ENCODE assay signal across 8 cellular contexts in the genomic region with DNA sequence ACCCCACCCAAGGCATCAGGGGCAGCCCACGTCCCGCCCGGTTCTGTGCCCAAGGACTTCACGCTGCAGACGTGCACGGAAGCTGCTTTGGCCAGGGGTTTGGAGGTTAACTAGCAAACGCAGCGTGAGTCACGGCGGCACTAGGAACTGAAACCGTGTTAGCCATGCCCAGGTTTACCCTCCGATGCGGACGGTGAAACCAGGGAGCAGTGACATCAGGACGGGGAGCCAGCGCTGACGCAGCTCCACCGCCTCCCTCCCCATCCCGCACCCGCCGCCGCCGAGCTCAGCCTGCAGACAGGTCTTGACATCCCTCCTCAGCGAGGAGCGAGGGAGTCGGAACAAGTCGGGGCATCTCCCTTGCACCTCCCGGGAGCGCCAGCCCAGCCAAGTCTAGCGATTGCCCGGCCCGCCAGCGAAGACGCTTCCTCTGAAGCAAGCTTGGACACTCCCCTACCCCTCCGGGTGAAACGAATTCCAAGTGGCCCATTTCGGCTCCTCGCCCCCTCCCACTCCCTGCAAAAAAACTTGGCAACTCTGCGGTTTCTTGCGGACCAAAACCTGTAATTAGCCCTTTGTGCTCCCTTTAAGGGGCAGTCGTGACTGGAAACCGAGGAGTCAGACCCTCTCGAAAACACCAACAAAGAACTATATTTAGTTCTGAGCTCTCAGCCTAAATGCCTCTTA. TPM values are rescaled to one million over a fixed set of nuclear protein-coding genes. Genes with fewer than 3 reads are reported as not detected.
DNase-seq lines count a peak whose midpoint lies in the region; ATAC-seq and TF ChIP-seq lines count a peak whose summit lies in the region.

No MANE protein-coding gene starts in this region.

- DNase-seq in AG10803 (ENCODE audit: low read depth) (peak; percentile 89), OCI-LY7 (ENCODE audit: low spot score) (peak; percentile 85), fibroblast of gingiva (ENCODE audit: low read depth) (peak; percentile 90)
- peak; percentile 84 to 90 for DNase-seq in activated T-cell treated with anti-CD3 and anti-CD28 coated beads, Interleukin-2, amount 50 U/mL, for 72 hours
- DNase-seq in naive thymus-derived CD8-positive, alpha-beta T cell = peak; percentile 48 to 81 (median 58)
- peak; percentile 47 to 77 (median 61) for DNase-seq in stimulated activated naive CD4-positive, alpha-beta T cell (lab: John Stamatoyannopoulos, UW)

- H3K9me3 Mint-ChIP-seq in activated T-cell treated with anti-CD3 and anti-CD28 coated beads, Interleukin-2, amount 50 U/mL, for 72 hours = no peaks in the 10 kb centered on the region
- H3K9me3 Mint-ChIP-seq in naive thymus-derived CD8-positive, alpha-beta T cell = no peaks in the 10 kb centered on the region

- H3K4me1 Mint-ChIP-seq in activated T-cell treated with anti-CD3 and anti-CD28 coated beads, Interleukin-2, amount 50 U/mL, for 72 hours (ENCODE audit: low read depth) = peaks cover 35% of the 10 kb centered on the region
- peaks cover 25 to 34% (median 28%) of the 10 kb centered on the region in 4 donors for H3K4me1 Mint-ChIP-seq in naive thymus-derived CD8-positive, alpha-beta T cell

- H3K4me3 Mint-ChIP-seq in activated T-cell treated with anti-CD3 and anti-CD28 coated beads, Interleukin-2, amount 50 U/mL, for 72 hours = peak overlapping the region; percentile 98 to 99
- peak overlapping the region; percentile 96 to 100 (median 99) for H3K4me3 Mint-ChIP-seq in naive thymus-derived CD8-positive, alpha-beta T cell

- CTCF ChIA-PET in OCI-LY7 (lab: Charles Lee; ENCODE audit: unreplicated experiment) = interaction anchor here (0.6 to 0.7 kb wide), 2 partner anchors 479 to 604 kb away, joined by 3 read pairs; no protein-coding TSS in a partner anchor

- BruUV-seq in OCI-LY7 (replicated peaks; lab: Mats Ljungman, UMichigan) = TSS peak; percentile 75

- no peaks in the 10 kb centered on the region for H3K27me3 Mint-ChIP-seq in activated T-cell treated with anti-CD3 and anti-CD28 coated beads, Interleukin-2, amount 50 U/mL, for 72 hours (ENCODE audit: low read depth)
- no peaks in the 10 kb centered on the region for H3K27me3 Mint-ChIP-seq in naive thymus-derived CD8-positive, alpha-beta T cell

- H3K4me2 ChIP-seq in OCI-LY7 (ENCODE audit: low read length) = peak overlapping the region; percentile 89

- peaks cover 23% of the 10 kb centered on the region for H3K4me1 ChIP-seq in OCI-LY7 (ENCODE audit: insufficient read depth, low read length, poor library complexity, severe bottlenecking)

- 0 out of 2 replicates have a peak, but pooled peaks cover 8% of the 10 kb centered on the region for H3K36me3 ChIP-seq in OCI-LY7 (ENCODE audit: insufficient read depth, low read length)

- intact Hi-C loops in OCI-LY7 (cut with micrococcal nuclease; ENCODE audit: unreplicated experiment) = loop anchor here (1.0 to 5.0 kb wide), 4 partner anchors 464 to 1162 kb away; a partner anchor contains a TSS

- no peaks in the 10 kb centered on the region for H3K9me3 ChIP-seq in OCI-LY7 (ENCODE audit: low read length)

- H3K4me3 ChIP-seq in AG10803 (ENCODE audit: low read length) (peak overlapping the region; percentile 63), OCI-LY7 (ENCODE audit: low read depth, low read length, poor library complexity, severe bottlenecking) (peak overlapping the region; percentile 87)

- peaks cover 4 to 5% of the 10 kb centered on the region in 2 donors for H3K36me3 Mint-ChIP-seq in activated T-cell treated with anti-CD3 and anti-CD28 coated beads, Interleukin-2, amount 50 U/mL, for 72 hours (ENCODE audit: insufficient read depth in 2 of 2)
- peaks cover 0 to 2% (median 0%) of the 10 kb centered on the region in 3 donors for H3K36me3 Mint-ChIP-seq in naive thymus-derived CD8-positive, alpha-beta T cell

- H3K9me2 ChIP-seq in OCI-LY7 (ENCODE audit: insufficient read depth, low read length) = no peaks in the 10 kb centered on the region

- peak overlapping the region; percentile 70 for H2AFZ ChIP-seq in OCI-LY7 (ENCODE audit: low read length)

- peaks cover 24% of the 10 kb centered on the region for H4K20me1 ChIP-seq in OCI-LY7 (ENCODE audit: insufficient read depth, low read length)

- ATAC-seq in GM19023 (IDR thresholded peaks at IDR 0.05; ENCODE audit: unreplicated experiment) (peak; percentile 24), HG03175 (IDR thresholded peaks at IDR 0.05; ENCODE audit: unreplicated experiment) (peak; percentile 37)
- ATAC-seq in activated T-cell treated with anti-CD3 and anti-CD28 coated beads, Interleukin-2, amount 50 U/mL, for 72 hours (replicated peaks in 1 of 2) = peak; percentile 54 to 56
- ATAC-seq in naive thymus-derived CD8-positive, alpha-beta T cell = peak; percentile 6 to 11

- TF ChIP-seq CTCF in AG10803 (conservative IDR thresholded peaks at IDR 0.05; ENCODE audit: low read length) (0 out of 2 replicates have a peak, but pooled peaks have one; percentile 4), OCI-LY7 (conservative IDR thresholded peaks at IDR 0.05; ENCODE audit: low read length) (no peak)

- H3K27ac ChIP-seq in OCI-LY7 (ENCODE audit: low read depth, low read length, poor library complexity, severe bottlenecking) = peak overlapping the region; percentile 82

- H3K27ac Mint-ChIP-seq in activated T-cell treated with anti-CD3 and anti-CD28 coated beads, Interleukin-2, amount 50 U/mL, for 72 hours = peak overlapping the region; percentile 95
- peak overlapping the region; percentile 94 to 98 (median 97) for H3K27ac Mint-ChIP-seq in naive thymus-derived CD8-positive, alpha-beta T cell

- POLR2A ChIA-PET in OCI-LY7 (lab: Charles Lee) = interaction anchor here (0.6 to 3.6 kb wide), 28 partner anchors 8 to 1143 kb away, joined by 3 to 33 read pairs (median 5); no protein-coding TSS in a partner anchor
- POLR2A ChIA-PET in naive thymus-derived CD8-positive, alpha-beta T cell (lab: Charles Lee) = interaction anchor here (0.6 to 5.9 kb wide), 20 partner anchors 12 to 1164 kb away, joined by 3 to 67 read pairs (median 5); a partner anchor contains a TSS

- peaks cover 35% of the 10 kb centered on the region for H3K79me2 ChIP-seq in OCI-LY7 (ENCODE audit: insufficient read depth, low read depth, low read length)

RNA-seq across cellular contexts. Expression of a gene that starts 1.4 kb away (rescaled TPM):
- total RNA-seq in OCI-LY7 (2014; rRNA removed; shearing (Covaris generic)) = 11.3 and 12.2 TPM in 2 replicates
- 15.1 and 16.3 TPM in 2 replicates for total RNA-seq in OCI-LY7 (2022)
- 10 to 100 TPM; 11.2 to 13.1 TPM for total RNA-seq in activated T-cell treated with anti-CD3 and anti-CD28 coated beads, Interleukin-2, amount 50 U/mL, for 72 hours
- 10 to 100 TPM; 24.8 to 26.0 TPM for total RNA-seq in naive thymus-derived CD8-positive, alpha-beta T cell
- 10 to 100 TPM; 11.5 to 13.3 (median 11.9) TPM for polyA plus RNA-seq in naive thymus-derived CD8-positive, alpha-beta T cell

Comparison
In these comparisons a context has a peak if more than half of its experiments do, and no peak if none do; other contexts are left out.
1. Peak in every context shown above with its lines: DNase-seq, ATAC-seq, H3K4me3 ChIP-seq and H3K27ac ChIP-seq.